ENCODE assay signal across 9 cellular contexts in genomic region chr6:36986704-36987047, GRCh38. TPM values are rescaled to one million over a fixed set of nuclear protein-coding genes. Genes with fewer than 3 reads are reported as not detected.
A peak's percentile ranks its signal among the peaks of the same experiment; 100 is the strongest.
DNase-seq lines count a peak whose midpoint lies in the region; ATAC-seq lines count a peak whose summit lies in the region.
"Had no signal": no experiment of that assay in that cellular context is flagged by ENCODE, and none has a peak within 500 bp of the region (broad histone marks: within the 10 kb centered on the region; RNA-seq: fewer than 3 reads in every experiment).

No MANE protein-coding gene starts in this region.

- no peaks in the 10 kb centered on the region for H3K9me3 ChIP-seq in iPS-18a (ENCODE audit: control insufficient read depth, low read depth, low read length)

- DNase-seq in activated naive CD4-positive, alpha-beta T cell treated with Interleukin-2 at 50 U/mL for 16 hours: no peak
- DNase-seq in activated CD4-positive, alpha-beta memory T cell treated with anti-CD3 and anti-CD28 coated beads, Interleukin-2, amount 10 ng/mL, durations not matched to agents 7 days and 5 days: no peak
- no peak for DNase-seq in stimulated activated naive CD8-positive, alpha-beta T cell treated with anti-CD3 and anti-CD28 coated beads, Interleukin-15, amount 100 ng/mL, for 72 hours
- DNase-seq in NCI-H1048 (lab: John Stamatoyannopoulos, UW) (no peak), NCI-H1694 (lab: John Stamatoyannopoulos, UW) (no peak), NCI-H2029 treated with DMSO at 0.1 percent for 48 hours (lab: John Stamatoyannopoulos, UW) (no peak)

- ATAC-seq in stimulated activated naive CD8-positive, alpha-beta T cell treated with anti-CD3 and anti-CD28 coated beads, Interleukin-15, amount 100 ng/mL, for 72 hours: peak; percentile 34

- H3K4me3 ChIP-seq in iPS-18a (ENCODE audit: low read length): peak overlapping the region; percentile 92

- peak overlapping the region; percentile 93 for H3K9ac ChIP-seq in iPS-18a (ENCODE audit: low read length)

- no peaks in the 10 kb centered on the region for H3K36me3 ChIP-seq in iPS-18a (ENCODE audit: control insufficient read depth, low read depth, low read length)

- peaks cover 20% of the 10 kb centered on the region for H3K4me1 Mint-ChIP-seq in activated naive CD4-positive, alpha-beta T cell treated with anti-CD3 and anti-CD28 coated beads, Interleukin-2, amount 50 U/mL, for 24 hours
- peaks cover 16% of the 10 kb centered on the region for H3K4me1 Mint-ChIP-seq in activated CD4-positive, alpha-beta memory T cell treated with anti-CD3 and anti-CD28 coated beads, Interleukin-2, amount 10 ng/mL, durations not matched to agents 7 days and 5 days
- peaks cover 18% of the 10 kb centered on the region for H3K4me1 Mint-ChIP-seq in stimulated activated naive CD8-positive, alpha-beta T cell treated with anti-CD3 and anti-CD28 coated beads, Interleukin-15, amount 100 ng/mL, for 72 hours

- H3K27ac Mint-ChIP-seq in activated naive CD4-positive, alpha-beta T cell treated with anti-CD3 and anti-CD28 coated beads, Interleukin-2, amount 50 U/mL, for 24 hours: peak overlapping the region; percentile 100
- peak overlapping the region; percentile 92 for H3K27ac Mint-ChIP-seq in activated CD4-positive, alpha-beta memory T cell treated with anti-CD3 and anti-CD28 coated beads, Interleukin-2, amount 10 ng/mL, durations not matched to agents 7 days and 5 days
- H3K27ac Mint-ChIP-seq in stimulated activated naive CD8-positive, alpha-beta T cell treated with anti-CD3 and anti-CD28 coated beads, Interleukin-15, amount 100 ng/mL, for 72 hours: peak overlapping the region; percentile 98 to 99
- H3K27ac Mint-ChIP-seq: dendritic cell treated with granulocyte-macrophage colony-stimulating factor and Interleukin-4, amounts not matched to agents 40 ng/mL and 50 ng/mL, for 4 days had no signal

- peaks cover 3% of the 10 kb centered on the region for H3K36me3 Mint-ChIP-seq in activated naive CD4-positive, alpha-beta T cell treated with anti-CD3 and anti-CD28 coated beads, Interleukin-2, amount 50 U/mL, for 24 hours
- H3K36me3 Mint-ChIP-seq in activated CD4-positive, alpha-beta memory T cell treated with anti-CD3 and anti-CD28 coated beads, Interleukin-2, amount 10 ng/mL, durations not matched to agents 7 days and 5 days (ENCODE audit: low read depth): peaks cover 5% of the 10 kb centered on the region

- peak overlapping the region; percentile 99 for H3K4me3 Mint-ChIP-seq in activated naive CD4-positive, alpha-beta T cell treated with anti-CD3 and anti-CD28 coated beads, Interleukin-2, amount 50 U/mL, for 24 hours
- peak overlapping the region; percentile 99 for H3K4me3 Mint-ChIP-seq in activated CD4-positive, alpha-beta memory T cell treated with anti-CD3 and anti-CD28 coated beads, Interleukin-2, amount 10 ng/mL, durations not matched to agents 7 days and 5 days
- peak overlapping the region in 1 of 2 donors; percentile 98 for H3K4me3 Mint-ChIP-seq in stimulated activated naive CD8-positive, alpha-beta T cell treated with anti-CD3 and anti-CD28 coated beads, Interleukin-15, amount 100 ng/mL, for 72 hours
- H3K4me3 Mint-ChIP-seq: dendritic cell treated with granulocyte-macrophage colony-stimulating factor and Interleukin-4, amounts not matched to agents 40 ng/mL and 50 ng/mL, for 4 days had no signal

- H3K27ac ChIP-seq in iPS-18a (ENCODE audit: low read length): peak overlapping the region; percentile 84

- no peaks in the 10 kb centered on the region for H3K27me3 ChIP-seq in iPS-18a (ENCODE audit: control insufficient read depth, insufficient read depth, low read length)

- peaks cover 9% of the 10 kb centered on the region for H3K4me1 ChIP-seq in iPS-18a (ENCODE audit: control insufficient read depth, low read depth, low read length)

- H3K9me3 Mint-ChIP-seq in activated naive CD4-positive, alpha-beta T cell treated with anti-CD3 and anti-CD28 coated beads, Interleukin-2, amount 50 U/mL, for 24 hours: no peaks in the 10 kb centered on the region
- no peaks in the 10 kb centered on the region for H3K9me3 Mint-ChIP-seq in activated CD4-positive, alpha-beta memory T cell treated with anti-CD3 and anti-CD28 coated beads, Interleukin-2, amount 10 ng/mL, durations not matched to agents 7 days and 5 days
- no peaks in the 10 kb centered on the region for H3K9me3 Mint-ChIP-seq in stimulated activated naive CD8-positive, alpha-beta T cell treated with anti-CD3 and anti-CD28 coated beads, Interleukin-15, amount 100 ng/mL, for 72 hours
- H3K9me3 Mint-ChIP-seq: dendritic cell treated with granulocyte-macrophage colony-stimulating factor and Interleukin-4, amounts not matched to agents 40 ng/mL and 50 ng/mL, for 4 days had no signal

- H3K27me3 Mint-ChIP-seq in activated naive CD4-positive, alpha-beta T cell treated with anti-CD3 and anti-CD28 coated beads, Interleukin-2, amount 50 U/mL, for 24 hours: no peaks in the 10 kb centered on the region
- H3K27me3 Mint-ChIP-seq in activated CD4-positive, alpha-beta memory T cell treated with anti-CD3 and anti-CD28 coated beads, Interleukin-2, amount 10 ng/mL, durations not matched to agents 7 days and 5 days: peaks cover 6% of the 10 kb centered on the region
- H3K27me3 Mint-ChIP-seq in stimulated activated naive CD8-positive, alpha-beta T cell treated with anti-CD3 and anti-CD28 coated beads, Interleukin-15, amount 100 ng/mL, for 72 hours: no peaks in the 10 kb centered on the region

- CTCF ChIA-PET in activated CD4-positive, alpha-beta memory T cell treated with anti-CD3 and anti-CD28 coated beads, Interleukin-2, amount 10 ng/mL, durations not matched to agents 7 days and 5 days (lab: Charles Lee): interaction anchor here (1.1 to 1.9 kb wide), 10 partner anchors 9 to 222 kb away, joined by 3 to 22 read pairs (median 6); partner anchors contain the start of genes C6orf89 and FGD2

- POLR2A ChIA-PET in activated CD4-positive, alpha-beta memory T cell treated with anti-CD3 and anti-CD28 coated beads, Interleukin-2, amount 10 ng/mL, durations not matched to agents 7 days and 5 days (lab: Charles Lee): interaction anchor here (0.7 to 2.1 kb wide), 27 partner anchors 8 to 392 kb away, joined by 3 to 26 read pairs (median 5); partner anchors contain the start of genes C6orf89, FGD2, PI16 and PIM1

RNA-seq across cellular contexts. Expression of gene MTCH1, which starts 0.7 kb away (rescaled TPM):
- 100 to 1,000 TPM; 131 TPM for total RNA-seq in activated CD4-positive, alpha-beta memory T cell treated with anti-CD3 and anti-CD28 coated beads, Interleukin-2, amount 10 ng/mL, durations not matched to agents 7 days and 5 days

RNA-seq across cellular contexts. Expression of gene FGD2, which starts 18.8 kb away (rescaled TPM):
- 1 to 10 TPM; 4.7 to 4.9 TPM for total RNA-seq in activated CD4-positive, alpha-beta memory T cell treated with anti-CD3 and anti-CD28 coated beads, Interleukin-2, amount 10 ng/mL, durations not matched to agents 7 days and 5 days

RNA-seq across cellular contexts. Expression of gene PI16, which starts 32.1 kb away (rescaled TPM):
- total RNA-seq in activated CD4-positive, alpha-beta memory T cell treated with anti-CD3 and anti-CD28 coated beads, Interleukin-2, amount 10 ng/mL, durations not matched to agents 7 days and 5 days: 1 to 10 TPM; 7.3 to 8.5 TPM
